ENCODE assay signal across 1 cellular context in genomic region chr20:35262734-35263608, GRCh38.
TF ChIP-seq lines count a peak whose summit lies in the region.

No MANE protein-coding gene starts in this region.

TF ChIP-seq in HEK293, 187 proteins besides CTCF, POLR2A, EP300 and RAD21 (continued from another document):
- TF ChIP-seq PRDM10 (tag by site-specific recombination; IDR thresholded peaks at IDR 0.05) = peak; percentile 59
- TF ChIP-seq INSM2 (tag by site-specific recombination; IDR thresholded peaks at IDR 0.05) = peak; percentile 70
